Comparison of ENCODE assay signal across 14 cellular contexts in the genomic region with DNA sequence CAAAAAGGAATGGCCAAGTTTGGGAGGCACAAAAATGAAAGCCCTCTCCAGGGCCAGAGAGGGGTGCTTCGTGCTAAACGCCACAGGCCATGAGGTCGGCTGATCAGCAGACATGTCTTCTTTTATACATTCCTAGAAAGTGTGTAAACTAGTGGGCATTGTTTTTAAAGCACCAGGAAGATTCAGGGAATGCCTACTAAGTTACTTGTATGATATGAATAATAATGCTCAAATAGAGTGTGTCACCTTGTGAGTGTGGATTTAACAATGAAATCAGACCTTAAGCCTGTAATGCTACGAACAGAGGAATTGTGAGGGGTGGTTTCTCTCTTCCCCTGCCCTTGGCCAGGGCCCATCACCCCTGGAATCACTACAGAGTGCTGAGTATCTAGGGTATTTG.
DNase-seq lines count a peak whose midpoint lies in the region; ATAC-seq and TF ChIP-seq lines count a peak whose summit lies in the region.
"Had no signal": no experiment of that assay in that cellular context is flagged by ENCODE, and none has a peak within 500 bp of the region (broad histone marks: within the 10 kb centered on the region; RNA-seq: fewer than 3 reads in every experiment).

No MANE protein-coding gene starts in this region.

- peaks cover 45% of the 10 kb centered on the region for H3K4me1 ChIP-seq in vagina
- no peaks in the 10 kb centered on the region for H3K4me1 ChIP-seq in prostate gland (replicated peaks)

- H3K27ac ChIP-seq in vagina = peak overlapping the region; percentile 24
- H3K27ac ChIP-seq in prostate gland = no peak overlapping the region

- H3K4me3 ChIP-seq in vagina (no peak overlapping the region), prostate gland (no peak overlapping the region)
- H3K4me3 ChIP-seq: Peyer's patch had no signal

- H3K27me3 ChIP-seq in vagina (no peaks in the 10 kb centered on the region), prostate gland (replicated peaks; ENCODE audit: insufficient read depth) (no peaks in the 10 kb centered on the region)
- H3K27me3 ChIP-seq: Peyer's patch had no signal

- H3K36me3 ChIP-seq in vagina (no peaks in the 10 kb centered on the region), prostate gland (no peaks in the 10 kb centered on the region)
- H3K36me3 ChIP-seq: Peyer's patch had no signal

- no peak overlapping the region for H3K4me3 Mint-ChIP-seq in stimulated activated naive CD8-positive, alpha-beta T cell treated with anti-CD3 and anti-CD28 coated beads, Interleukin-15, Interleukin-2, amounts not matched to agents 100 ng/mL and 50 ng/mL, for 24 hours
- no peak overlapping the region for H3K4me3 Mint-ChIP-seq in stimulated activated naive CD8-positive, alpha-beta T cell treated with anti-CD3 and anti-CD28 coated beads, Interleukin-15, amount 100 ng/mL, for 72 hours
- no peak overlapping the region for H3K4me3 Mint-ChIP-seq in activated naive CD8-positive, alpha-beta T cell treated with anti-CD3 and anti-CD28 coated beads, Interleukin-2, amount 50 U/mL, for 24 hours
- H3K4me3 Mint-ChIP-seq in WTC11 = no peak overlapping the region

- TF ChIP-seq CTCF in vagina (IDR thresholded peaks at IDR 0.05) (no peak), WTC11 (IDR thresholded peaks at IDR 0.05) (no peak), prostate gland (IDR thresholded peaks at IDR 0.05) (no peak)

- TF ChIP-seq POLR2A in vagina (IDR thresholded peaks at IDR 0.05) (no peak), prostate gland (IDR thresholded peaks at IDR 0.05) (no peak)

- H3K4me1 Mint-ChIP-seq in stimulated activated naive CD8-positive, alpha-beta T cell treated with anti-CD3 and anti-CD28 coated beads, Interleukin-15, Interleukin-2, amounts not matched to agents 100 ng/mL and 50 ng/mL, for 24 hours (ENCODE audit: low read depth) = peaks cover 80% of the 10 kb centered on the region
- H3K4me1 Mint-ChIP-seq in stimulated activated naive CD8-positive, alpha-beta T cell treated with anti-CD3 and anti-CD28 coated beads, Interleukin-15, amount 100 ng/mL, for 72 hours = peaks cover 82% of the 10 kb centered on the region
- H3K4me1 Mint-ChIP-seq in activated naive CD8-positive, alpha-beta T cell treated with anti-CD3 and anti-CD28 coated beads, Interleukin-2, amount 50 U/mL, for 24 hours = peaks cover 83% of the 10 kb centered on the region
- H3K4me1 Mint-ChIP-seq in WTC11 = peaks cover 16% of the 10 kb centered on the region

- intact Hi-C loops in vagina (cut with DNase I) (no loop called here), prostate gland (cut with DNase I) (no loop called here)

- H3K9me3 ChIP-seq in vagina (no peaks in the 10 kb centered on the region), prostate gland (no peaks in the 10 kb centered on the region)
- H3K9me3 ChIP-seq: Peyer's patch had no signal

- no peak for DNase-seq in stimulated activated naive CD8-positive, alpha-beta T cell treated with anti-CD3 and anti-CD28 coated beads, Interleukin-15, amount 100 ng/mL, for 72 hours
- DNase-seq in activated naive CD8-positive, alpha-beta T cell treated with anti-CD3 and anti-CD28 coated beads, Interleukin-2, amount 50 U/mL, for 24 hours = no peak
- DNase-seq in mesenteric fat pad (ENCODE audit: low spot score) (peak; percentile 30), vagina (ENCODE audit: extremely low spot score in 2 of 2) (no peak), WTC11 (ENCODE audit: low spot score) (no peak), prostate gland (ENCODE audit: low spot score) (no peak)
- no peak for DNase-seq in stimulated activated naive CD4-positive, alpha-beta T cell treated with Interleukin-2 at 50 U/mL for 16 hours (lab: John Stamatoyannopoulos, UW)
- DNase-seq: effector CD8-positive, alpha-beta T cell; H7; NCI-H1105; Peyer's patch; T1000 had no signal

- no peak for ATAC-seq in stimulated activated naive CD8-positive, alpha-beta T cell treated with anti-CD3 and anti-CD28 coated beads, Interleukin-15, amount 100 ng/mL, for 72 hours
- ATAC-seq in activated naive CD8-positive, alpha-beta T cell treated with anti-CD3 and anti-CD28 coated beads, Interleukin-2, amount 50 U/mL, for 24 hours = no peak
- no peak for ATAC-seq in WTC11

- CTCF ChIA-PET in WTC11 (lab: Charles Lee) = interaction anchor here (1.3 to 4.0 kb wide), 2 partner anchors 9 to 117 kb away, joined by 5 to 17 read pairs; no protein-coding TSS in a partner anchor

- WGBS in prostate gland = 92% methylated on average over 4 of the region's 4 CpGs

- no peaks in the 10 kb centered on the region for H3K9me3 Mint-ChIP-seq in stimulated activated naive CD8-positive, alpha-beta T cell treated with anti-CD3 and anti-CD28 coated beads, Interleukin-15, Interleukin-2, amounts not matched to agents 100 ng/mL and 50 ng/mL, for 24 hours
- no peaks in the 10 kb centered on the region for H3K9me3 Mint-ChIP-seq in stimulated activated naive CD8-positive, alpha-beta T cell treated with anti-CD3 and anti-CD28 coated beads, Interleukin-15, amount 100 ng/mL, for 72 hours
- H3K9me3 Mint-ChIP-seq in activated naive CD8-positive, alpha-beta T cell treated with anti-CD3 and anti-CD28 coated beads, Interleukin-2, amount 50 U/mL, for 24 hours = no peaks in the 10 kb centered on the region
- peaks cover 4% of the 10 kb centered on the region for H3K9me3 Mint-ChIP-seq in WTC11

- H3K27me3 Mint-ChIP-seq in stimulated activated naive CD8-positive, alpha-beta T cell treated with anti-CD3 and anti-CD28 coated beads, Interleukin-15, Interleukin-2, amounts not matched to agents 100 ng/mL and 50 ng/mL, for 24 hours = no peaks in the 10 kb centered on the region
- no peaks in the 10 kb centered on the region for H3K27me3 Mint-ChIP-seq in stimulated activated naive CD8-positive, alpha-beta T cell treated with anti-CD3 and anti-CD28 coated beads, Interleukin-15, amount 100 ng/mL, for 72 hours
- H3K27me3 Mint-ChIP-seq in activated naive CD8-positive, alpha-beta T cell treated with anti-CD3 and anti-CD28 coated beads, Interleukin-2, amount 50 U/mL, for 24 hours = peaks cover 1% of the 10 kb centered on the region
- no peaks in the 10 kb centered on the region; the same call in 1 of the 2 replicates for H3K27me3 Mint-ChIP-seq in WTC11 (ENCODE audit: low read depth)

- peak overlapping the region; percentile 87 for H3K27ac Mint-ChIP-seq in stimulated activated naive CD8-positive, alpha-beta T cell treated with anti-CD3 and anti-CD28 coated beads, Interleukin-15, Interleukin-2, amounts not matched to agents 100 ng/mL and 50 ng/mL, for 24 hours
- peak overlapping the region in 1 of 2 donors; percentile 36 for H3K27ac Mint-ChIP-seq in stimulated activated naive CD8-positive, alpha-beta T cell treated with anti-CD3 and anti-CD28 coated beads, Interleukin-15, amount 100 ng/mL, for 72 hours
- peak overlapping the region; percentile 89 for H3K27ac Mint-ChIP-seq in activated naive CD8-positive, alpha-beta T cell treated with anti-CD3 and anti-CD28 coated beads, Interleukin-2, amount 50 U/mL, for 24 hours
- H3K27ac Mint-ChIP-seq in WTC11 = no peak overlapping the region
- H3K27ac Mint-ChIP-seq: progenitor cell of endocrine pancreas had no signal

- H3K36me3 Mint-ChIP-seq in stimulated activated naive CD8-positive, alpha-beta T cell treated with anti-CD3 and anti-CD28 coated beads, Interleukin-15, Interleukin-2, amounts not matched to agents 100 ng/mL and 50 ng/mL, for 24 hours (ENCODE audit: low read depth) = no peaks in the 10 kb centered on the region
- no peaks in the 10 kb centered on the region for H3K36me3 Mint-ChIP-seq in activated naive CD8-positive, alpha-beta T cell treated with anti-CD3 and anti-CD28 coated beads, Interleukin-2, amount 50 U/mL, for 24 hours (ENCODE audit: low read depth)
- H3K36me3 Mint-ChIP-seq in WTC11 = peaks cover 4% of the 10 kb centered on the region; the same call in 1 of the 2 replicates

- POLR2A ChIA-PET in WTC11 (lab: Charles Lee) = no interaction called here

TF ChIP-seq in WTC11, 78 proteins besides CTCF, POLR2A, EP300 and RAD21 (continues in another document):
- TF ChIP-seq TEAD4 (CRISPR knock-in tag; IDR thresholded peaks at IDR 0.05) (no peak), CBFB (CRISPR knock-in tag; IDR thresholded peaks at IDR 0.05; ENCODE audit: low read depth) (no peak), ZNF263 (CRISPR knock-in tag; IDR thresholded peaks at IDR 0.05; ENCODE audit: low read depth) (no peak), SOX15 (CRISPR knock-in tag; IDR thresholded peaks at IDR 0.05) (no peak), MYBL2 (CRISPR knock-in tag; IDR thresholded peaks at IDR 0.05) (no peak), ATF1 (CRISPR knock-in tag; IDR thresholded peaks at IDR 0.05) (no peak), EMX1 (CRISPR knock-in tag; IDR thresholded peaks at IDR 0.05) (no peak), PRRX2 (CRISPR knock-in tag; IDR thresholded peaks at IDR 0.05) (no peak)
- TF ChIP-seq, protein P1, sequence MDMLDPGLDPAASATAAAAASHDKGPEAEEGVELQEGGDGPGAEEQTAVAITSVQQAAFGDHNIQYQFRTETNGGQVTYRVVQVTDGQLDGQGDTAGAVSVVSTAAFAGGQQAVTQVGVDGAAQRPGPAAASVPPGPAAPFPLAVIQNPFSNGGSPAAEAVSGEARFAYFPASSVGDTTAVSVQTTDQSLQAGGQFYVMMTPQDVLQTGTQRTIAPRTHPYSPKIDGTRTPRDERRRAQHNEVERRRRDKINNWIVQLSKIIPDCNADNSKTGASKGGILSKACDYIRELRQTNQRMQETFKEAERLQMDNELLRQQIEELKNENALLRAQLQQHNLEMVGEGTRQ (CRISPR knock-in tag; IDR thresholded peaks at IDR 0.05) = no peak
- TF ChIP-seq, protein P2, sequence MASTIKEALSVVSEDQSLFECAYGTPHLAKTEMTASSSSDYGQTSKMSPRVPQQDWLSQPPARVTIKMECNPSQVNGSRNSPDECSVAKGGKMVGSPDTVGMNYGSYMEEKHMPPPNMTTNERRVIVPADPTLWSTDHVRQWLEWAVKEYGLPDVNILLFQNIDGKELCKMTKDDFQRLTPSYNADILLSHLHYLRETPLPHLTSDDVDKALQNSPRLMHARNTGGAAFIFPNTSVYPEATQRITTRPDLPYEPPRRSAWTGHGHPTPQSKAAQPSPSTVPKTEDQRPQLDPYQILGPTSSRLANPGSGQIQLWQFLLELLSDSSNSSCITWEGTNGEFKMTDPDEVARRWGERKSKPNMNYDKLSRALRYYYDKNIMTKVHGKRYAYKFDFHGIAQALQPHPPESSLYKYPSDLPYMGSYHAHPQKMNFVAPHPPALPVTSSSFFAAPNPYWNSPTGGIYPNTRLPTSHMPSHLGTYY (CRISPR knock-in tag; IDR thresholded peaks at IDR 0.05) = no peak
